In genomic region chr4:108849611-108850406, GRCh38 we compare ENCODE assay signal across 10 cellular contexts.
A peak's percentile ranks its signal among the peaks of the same experiment; 100 is the strongest.
DNase-seq lines count a peak whose midpoint lies in the region; ATAC-seq and TF ChIP-seq lines count a peak whose summit lies in the region.
"Had no signal": no experiment of that assay in that cellular context is flagged by ENCODE, and none has a peak within 500 bp of the region (broad histone marks: within the 10 kb centered on the region; RNA-seq: fewer than 3 reads in every experiment).

No MANE protein-coding gene starts in this region.

- no peak for TF ChIP-seq POLR2A in suprapubic skin (IDR thresholded peaks at IDR 0.05)

- H3K4me3 ChIP-seq in HEK293 (ENCODE audit: low read depth, low read length) (no peak overlapping the region), MG63 (no peak overlapping the region), fibroblast of mammary gland (ENCODE audit: control insufficient read depth, low read depth, low read length) (no peak overlapping the region), upper lobe of right lung (no peak overlapping the region), suprapubic skin (no peak overlapping the region)
- H3K4me3 ChIP-seq: lung had no signal

- 76% methylated on average over 3 of the region's 3 CpGs for WGBS in suprapubic skin

- peaks cover 4% of the 10 kb centered on the region; the same call in 1 of the 2 replicates for H3K4me1 ChIP-seq in HEK293 (ENCODE audit: control insufficient read depth, insufficient read depth, low read length)
- no peaks in the 10 kb centered on the region for H3K4me1 ChIP-seq in upper lobe of right lung
- H3K4me1 ChIP-seq in suprapubic skin, result no peaks in the 10 kb centered on the region

- H3K36me3 ChIP-seq in HEK293 (ENCODE audit: control insufficient read depth in 2 of 2, insufficient read depth in 1 of 2, low read length in 2 of 2), result no peaks in the 10 kb centered on the region
- no peaks in the 10 kb centered on the region for H3K36me3 ChIP-seq in MG63
- H3K36me3 ChIP-seq in upper lobe of right lung, result no peaks in the 10 kb centered on the region
- H3K36me3 ChIP-seq in suprapubic skin, result no peaks in the 10 kb centered on the region

- peak; percentile 82 for ATAC-seq in GM18517 (IDR thresholded peaks at IDR 0.05; ENCODE audit: unreplicated experiment)
- ATAC-seq in upper lobe of right lung, result no peak
- no peak for ATAC-seq in activated CD4-positive, CD25-positive, alpha-beta regulatory T cell treated with anti-CD3 and anti-CD28 coated beads, Interleukin-2, amount 50 U/mL, for 24 hours
- ATAC-seq: Panc1 had no signal

- intact Hi-C loops in upper lobe of right lung (cut with DNase I), result no loop called here

- H3K27ac ChIP-seq in HEK293 (ENCODE audit: extremely low read depth, low read depth, low read length), result peak overlapping the region; percentile 54
- no peak overlapping the region for H3K27ac ChIP-seq in upper lobe of right lung
- no peak overlapping the region for H3K27ac ChIP-seq in suprapubic skin

- H3K9me3 ChIP-seq in HEK293 (ENCODE audit: control insufficient read depth, insufficient read depth, low read depth, low read length) (no peaks in the 10 kb centered on the region), MG63 (no peaks in the 10 kb centered on the region), upper lobe of right lung (no peaks in the 10 kb centered on the region), suprapubic skin (no peaks in the 10 kb centered on the region)

- POLR2A ChIA-PET in HEK293 (lab: Yijun Ruan, JAX), result no interaction called here

- TF ChIP-seq EP300 in suprapubic skin (IDR thresholded peaks at IDR 0.05), result no peak

- CTCF ChIA-PET in HEK293 (lab: Yijun Ruan, JAX), result no interaction called here

- TF ChIP-seq CTCF in HEK293 (tag by site-specific recombination; IDR thresholded peaks at IDR 0.05) (no peak), fibroblast of mammary gland (conservative IDR thresholded peaks at IDR 0.05; ENCODE audit: control insufficient read depth, insufficient read depth, low read depth, low read length) (no peak), upper lobe of right lung (IDR thresholded peaks at IDR 0.05) (no peak), suprapubic skin (IDR thresholded peaks at IDR 0.05) (no peak)

- DNase-seq in MG63, result peak; percentile 2
- peak; percentile 76 for DNase-seq in fibroblast of mammary gland (ENCODE audit: low read depth)
- no peak for DNase-seq in upper lobe of right lung
- no peak for DNase-seq in islet precursor cell
- no peak for DNase-seq in suprapubic skin (ENCODE audit: low spot score in 2 of 2)

- no peaks in the 10 kb centered on the region for H3K27me3 ChIP-seq in MG63
- H3K27me3 ChIP-seq in upper lobe of right lung, result no peaks in the 10 kb centered on the region
- H3K27me3 ChIP-seq in suprapubic skin, result no peaks in the 10 kb centered on the region

TF ChIP-seq in HEK293, 187 proteins besides CTCF, POLR2A, EP300 and RAD21:
- TF ChIP-seq PRDM6 (tag by site-specific recombination; IDR thresholded peaks at IDR 0.05) (peak; percentile 28; the same call in 1 of the 2 replicates), FEZF1 (tag by site-specific recombination; IDR thresholded peaks at IDR 0.05) (0 out of 2 replicates have a peak, but pooled peaks have one; percentile 9), ZNF335 (tag by site-specific recombination; conservative IDR thresholded peaks at IDR 0.05) (0 out of 2 replicates have a peak, but pooled peaks have one; percentile 10), GFI1B (tag by site-specific recombination; IDR thresholded peaks at IDR 0.05) (no peak)

Comparison
In these comparisons a context has a peak if more than half of its experiments do, and no peak if none do; other contexts are left out.
1. DNase-seq: peak in MG63 (single experiment) and fibroblast of mammary gland (single experiment); none in upper lobe of right lung (single experiment), islet precursor cell (single experiment) and suprapubic skin (0 of 2).